Comparison of ENCODE assay signal across 23 cellular contexts in the genomic region with DNA sequence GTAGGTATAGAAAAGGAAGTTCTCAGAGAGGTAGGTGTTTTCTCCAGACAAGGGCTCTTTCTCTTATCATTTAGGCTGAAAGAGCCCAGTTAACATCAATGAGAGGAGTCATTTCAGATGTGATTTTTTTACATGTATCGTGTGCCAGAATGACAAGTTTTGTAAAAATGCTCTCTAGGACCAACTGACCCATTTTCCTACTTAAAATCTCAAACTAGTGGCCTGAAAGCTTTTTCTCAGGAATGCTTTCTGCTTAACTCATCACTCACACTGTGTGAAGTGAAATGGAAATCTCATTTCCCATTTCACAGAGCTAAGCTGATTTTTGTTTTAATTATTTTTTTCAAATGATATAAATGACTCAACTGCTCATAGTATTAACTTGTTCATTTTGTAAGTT.
DNase-seq lines count a peak whose midpoint lies in the region; ATAC-seq, FAIRE-seq and TF ChIP-seq lines count a peak whose summit lies in the region.
"Had no signal": no experiment of that assay in that cellular context is flagged by ENCODE, and none has a peak within 500 bp of the region (broad histone marks: within the 10 kb centered on the region; RNA-seq: fewer than 3 reads in every experiment).

No MANE protein-coding gene starts in this region.

- no peaks in the 10 kb centered on the region for H3K9me3 ChIP-seq in astrocyte (ENCODE audit: insufficient read depth, low read depth, low read length)
- H3K9me3 ChIP-seq: BLaER1, HAP-1, SJSA1 had no signal

- H3K36me3 ChIP-seq in astrocyte (ENCODE audit: insufficient read depth, low read length): no peaks in the 10 kb centered on the region
- H3K36me3 ChIP-seq: BLaER1, HAP-1, SJSA1 had no signal

- ATAC-seq in GM19467 (IDR thresholded peaks at IDR 0.05; ENCODE audit: unreplicated experiment): no peak
- ATAC-seq: GM12878, HepG2, Right ventricle myocardium inferior had no signal

- no peak overlapping the region for H2AFZ ChIP-seq in astrocyte (ENCODE audit: low read depth, low read length)

- TF ChIP-seq POLR2A in H54 (IDR thresholded peaks at IDR 0.05; ENCODE audit: low read depth, low read length): no peak

- H3K27me3 ChIP-seq in astrocyte (ENCODE audit: insufficient read depth, low read length): no peaks in the 10 kb centered on the region
- H3K27me3 ChIP-seq: BLaER1, SJSA1 had no signal

- H3K36me3 Mint-ChIP-seq in astrocyte (ENCODE audit: low read depth, unreplicated experiment) (no peaks in the 10 kb centered on the region), mesothelial cell of epicardium (peaks cover 2% of the 10 kb centered on the region)

- H3K27ac Mint-ChIP-seq in astrocyte (ENCODE audit: unreplicated experiment) (no peak overlapping the region), mesothelial cell of epicardium (peak overlapping the region; percentile 96)
- H3K27ac Mint-ChIP-seq: CD4-positive, alpha-beta T cell had no signal

- H3K4me2 ChIP-seq in astrocyte (ENCODE audit: low read length): no peak overlapping the region
- H3K4me2 ChIP-seq: BLaER1 had no signal

- in situ Hi-C loops in ACHN (cut with HindIII; ENCODE audit: low pct_ligation_motif_present, low pct_unique_long_range_greater_than_20kb, low sequenced_read_pairs): no loop called here

- no peak overlapping the region for H3K9ac ChIP-seq in astrocyte (ENCODE audit: low read length)
- H3K9ac ChIP-seq: BLaER1 had no signal

- TF ChIP-seq CTCF in astrocyte (IDR thresholded peaks at IDR 0.05; ENCODE audit: insufficient read depth, low read depth, low read length) (no peak), mesothelial cell of epicardium (IDR thresholded peaks at IDR 0.05; ENCODE audit: unreplicated experiment) (no peak)

- H3K27me3 Mint-ChIP-seq in astrocyte (ENCODE audit: low read depth, unreplicated experiment): no peaks in the 10 kb centered on the region
- H3K27me3 Mint-ChIP-seq in mesothelial cell of epicardium (ENCODE audit: low read depth): no peaks in the 10 kb centered on the region
- H3K27me3 Mint-ChIP-seq: CD4-positive, alpha-beta T cell had no signal

- H3K9me3 Mint-ChIP-seq in astrocyte (ENCODE audit: unreplicated experiment) (no peaks in the 10 kb centered on the region), mesothelial cell of epicardium (peaks cover 1% of the 10 kb centered on the region)

- no peaks in the 10 kb centered on the region for H3K79me2 ChIP-seq in astrocyte (ENCODE audit: insufficient read depth, low read length)

- no peak overlapping the region for H3K4me3 Mint-ChIP-seq in astrocyte (ENCODE audit: unreplicated experiment)
- H3K4me3 Mint-ChIP-seq in mesothelial cell of epicardium: no peak overlapping the region
- H3K4me3 Mint-ChIP-seq: CD4-positive, alpha-beta T cell had no signal

- no peak overlapping the region for H3K27ac ChIP-seq in astrocyte (ENCODE audit: low read depth, low read length)
- H3K27ac ChIP-seq: BLaER1, SJSA1 had no signal

- H3K4me1 Mint-ChIP-seq in astrocyte (ENCODE audit: low read depth, unreplicated experiment): peaks cover 14% of the 10 kb centered on the region
- H3K4me1 Mint-ChIP-seq in mesothelial cell of epicardium: peaks cover 85% of the 10 kb centered on the region

- FAIRE-seq in H54 (lab: Jason Lieb, UNC) (peak; percentile 64), astrocyte (lab: Jason Lieb, UNC) (peak; percentile 80)
- FAIRE-seq: GM12878, HepG2 had no signal

- no peak overlapping the region for H3K4me3 ChIP-seq in astrocyte (ENCODE audit: insufficient read depth, low read depth, low read length)
- H3K4me3 ChIP-seq: BLaER1, GM12878, HAP-1, SJSA1 had no signal

- no peaks in the 10 kb centered on the region for H4K20me1 ChIP-seq in astrocyte (ENCODE audit: insufficient read depth, low read length)
- H4K20me1 ChIP-seq: BLaER1 had no signal

- DNase-seq in ACHN (peak; percentile 9), H54 (ENCODE audit: insufficient read length, low spot score) (no peak), astrocyte (ENCODE audit: low read depth) (peak; percentile 77), mesothelial cell of epicardium (ENCODE audit: low spot score in 2 of 2, unreplicated experiment in 2 of 2) (no peak), NCI-H524 (lab: John Stamatoyannopoulos, UW) (no peak), NCI-H1930 (lab: John Stamatoyannopoulos, UW) (no peak)
- DNase-seq in activated CD4-positive, alpha-beta T cell treated with anti-CD3 and anti-CD28 coated beads for 4 hours: no peak
- DNase-seq: CD4-positive, alpha-beta T cell; COR-L47; DMS79 treated with DMSO at 0.1 percent for 48 hours; KBM-7; NCI-H1105; NCI-H1694; NCI-H446; NCI-H526 treated with DMSO at 0.1 percent for 48 hours; OCI-M1 had no signal

- peaks cover 11% of the 10 kb centered on the region for H3K4me1 ChIP-seq in astrocyte (ENCODE audit: insufficient read depth, low read length)
- H3K4me1 ChIP-seq: BLaER1 had no signal

Comparison
In these comparisons a context has a peak if more than half of its experiments do, and no peak if none do; other contexts are left out.
1. DNase-seq: peak in ACHN (single experiment) and astrocyte (single experiment); none in H54 (single experiment), mesothelial cell of epicardium (0 of 2), NCI-H524 (0 of 2), activated CD4-positive, alpha-beta T cell treated with anti-CD3 and anti-CD28 coated beads for 4 hours (0 of 2) and NCI-H1930 (0 of 2).